26 cellular contexts compared by ENCODE assay signal in the genomic region with DNA sequence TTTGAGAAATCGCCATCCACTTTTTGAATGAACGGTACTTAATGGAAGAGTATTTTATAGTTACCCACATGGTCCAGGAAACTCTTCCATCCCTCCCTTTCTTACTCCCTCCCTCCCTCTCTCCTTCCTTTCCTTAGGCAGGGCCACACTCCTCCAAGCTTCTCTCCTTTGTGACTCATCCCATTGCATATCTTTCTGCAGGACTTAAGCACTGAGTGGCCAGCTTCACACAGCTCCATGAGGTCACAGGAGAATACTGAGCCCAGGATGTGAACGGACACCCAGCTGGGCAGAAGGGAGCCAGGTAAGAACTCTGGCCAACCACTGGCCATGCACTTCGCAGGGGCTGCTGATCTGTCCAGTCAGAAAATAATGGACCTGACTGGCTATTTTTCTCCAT.
DNase-seq lines count a peak whose midpoint lies in the region; ATAC-seq, FAIRE-seq and TF ChIP-seq lines count a peak whose summit lies in the region.
"Had no signal": no experiment of that assay in that cellular context is flagged by ENCODE, and none has a peak within 500 bp of the region (broad histone marks: within the 10 kb centered on the region; RNA-seq: fewer than 3 reads in every experiment).

No MANE protein-coding gene starts in this region.

- H3K27me3 ChIP-seq in IMR-90 (ENCODE audit: control insufficient read depth, insufficient read depth, low read length) (no peaks in the 10 kb centered on the region), bronchial epithelial cell (ENCODE audit: control insufficient read depth, insufficient read depth, low read length) (no peaks in the 10 kb centered on the region)
- H3K27me3 ChIP-seq: BLaER1, upper lobe of right lung had no signal

- no peaks in the 10 kb centered on the region for H3K36me3 Mint-ChIP-seq in activated CD4-positive, alpha-beta T cell treated with anti-CD3 and anti-CD28 coated beads, Interleukin-2, amount 10 ng/mL, durations not matched to agents 24 days and 14 days (ENCODE audit: low read depth)
- H3K36me3 Mint-ChIP-seq in activated CD4-positive, alpha-beta T cell treated with anti-CD3 and anti-CD28 coated beads for 36 hours (ENCODE audit: low read depth) = no peaks in the 10 kb centered on the region
- H3K36me3 Mint-ChIP-seq: activated CD8-positive, alpha-beta memory T cell treated with anti-CD3 and anti-CD28 coated beads, Interleukin-2, amount 10 ng/mL, durations not matched to agents 7 days and 5 days; activated naive CD8-positive, alpha-beta T cell; brain; immature natural killer cell had no signal

- no peak for TF ChIP-seq POLR2A in IMR-90 (IDR thresholded peaks at IDR 0.05; ENCODE audit: low read depth, low read length)

- CTCF ChIA-PET in activated CD4-positive, alpha-beta T cell treated with anti-CD3 and anti-CD28 coated beads for 36 hours (lab: Charles Lee) = interaction anchor here (0.7 kb wide), 1 partner anchor 24 kb away, joined by 3 read pairs; no protein-coding TSS in a partner anchor
- CTCF ChIA-PET in IMR-90 (lab: Yijun Ruan, JAX) = no interaction called here

- no peaks in the 10 kb centered on the region for H4K20me1 ChIP-seq in IMR-90 (ENCODE audit: insufficient read depth, low read length)
- H4K20me1 ChIP-seq: BLaER1 had no signal

- no peak overlapping the region for H4K5ac ChIP-seq in IMR-90 (ENCODE audit: low read depth, low read length)

- H3K14ac ChIP-seq in IMR-90 (replicated peaks; ENCODE audit: low read depth, low read length) = no peak overlapping the region

- no peak overlapping the region for H3K18ac ChIP-seq in IMR-90 (ENCODE audit: low read depth, low read length)

- no peaks in the 10 kb centered on the region for H3K4me1 Mint-ChIP-seq in activated CD4-positive, alpha-beta T cell treated with anti-CD3 and anti-CD28 coated beads, Interleukin-2, amount 10 ng/mL, durations not matched to agents 24 days and 14 days
- H3K4me1 Mint-ChIP-seq in activated CD4-positive, alpha-beta T cell treated with anti-CD3 and anti-CD28 coated beads for 36 hours = no peaks in the 10 kb centered on the region
- H3K4me1 Mint-ChIP-seq: activated CD8-positive, alpha-beta memory T cell treated with anti-CD3 and anti-CD28 coated beads, Interleukin-2, amount 10 ng/mL, durations not matched to agents 7 days and 5 days; activated T-helper 17 cell treated with anti-CD3 and anti-CD28 coated beads, Interleukin-2, amount 50 U/mL, for 72 hours; brain; H9; immature natural killer cell had no signal

- no peak overlapping the region for H3K56ac ChIP-seq in IMR-90 (ENCODE audit: extremely low read depth, insufficient read depth, low read length)

- POLR2A ChIA-PET in activated CD4-positive, alpha-beta T cell treated with anti-CD3 and anti-CD28 coated beads for 36 hours (lab: Charles Lee) = no interaction called here
- POLR2A ChIA-PET in IMR-90 (lab: Charles Lee; ENCODE audit: unreplicated experiment) = no interaction called here

- H4K8ac ChIP-seq in IMR-90 (ENCODE audit: low read depth in 2 of 2, low read length in 2 of 2) = no peak overlapping the region

- H3K4me3 ChIP-seq in IMR-90 (ENCODE audit: insufficient read depth, low read depth, low read length) (no peak overlapping the region), bronchial epithelial cell (ENCODE audit: low read depth, low read length) (no peak overlapping the region), retinal pigment epithelial cell (ENCODE audit: low read length) (no peak overlapping the region)
- H3K4me3 ChIP-seq: BLaER1, coronary artery, lung, upper lobe of right lung had no signal

- no peak overlapping the region for H2BK20ac ChIP-seq in IMR-90 (ENCODE audit: low read depth, low read length)

- peak; percentile 20 for DNase-seq in activated CD4-positive, alpha-beta T cell treated with anti-CD3 and anti-CD28 coated beads, Interleukin-2, amount 10 ng/mL, durations not matched to agents 24 days and 14 days
- DNase-seq in activated CD4-positive, alpha-beta T cell treated with anti-CD3 and anti-CD28 coated beads for 36 hours = no peak
- peak; percentile 14 for DNase-seq in IMR-90
- peak; percentile 27 for DNase-seq in bronchial epithelial cell (ENCODE audit: low read depth)
- DNase-seq in retinal pigment epithelial cell (ENCODE audit: low read depth) = peak; percentile 24
- DNase-seq in UCSD-AML1 (lab: John Stamatoyannopoulos, UW; ENCODE audit: unreplicated experiment) = no peak
- DNase-seq: activated CD8-positive, alpha-beta memory T cell treated with anti-CD3 and anti-CD28 coated beads, Interleukin-2, amount 10 ng/mL, durations not matched to agents 7 days and 5 days; Calu3; H9; immature natural killer cell; NCI-H1436; NCI-H2171; NCI-H69; nucleus accumbens; stimulated activated CD4-positive, alpha-beta T cell treated with anti-CD3 and anti-CD28 coated beads, Interleukin-12 subunit alpha, Interleukin-12 subunit beta, amount 100 ng/mL, for 4 hours; upper lobe of right lung had no signal

- no peaks in the 10 kb centered on the region for H3K9me3 ChIP-seq in IMR-90 (ENCODE audit: control insufficient read depth, insufficient read depth, low read length)
- H3K9me3 ChIP-seq: upper lobe of right lung had no signal

- H2BK15ac ChIP-seq in IMR-90 (ENCODE audit: low read depth, low read length) = no peak overlapping the region

- no peaks in the 10 kb centered on the region for H3K4me1 ChIP-seq in IMR-90 (ENCODE audit: control insufficient read depth, insufficient read depth, low read length)
- H3K4me1 ChIP-seq: BLaER1, upper lobe of right lung had no signal

- in situ Hi-C loops in IMR-90 (cut with MboI; ENCODE audit: low sequenced_read_pairs) = no loop called here

- dilution Hi-C loops in IMR-90 (cut with HindIII; ENCODE audit: low sequenced_read_pairs, unreplicated experiment) = no loop called here

- H3K9me3 Mint-ChIP-seq in activated CD4-positive, alpha-beta T cell treated with anti-CD3 and anti-CD28 coated beads, Interleukin-2, amount 10 ng/mL, durations not matched to agents 24 days and 14 days = no peaks in the 10 kb centered on the region
- H3K9me3 Mint-ChIP-seq in activated CD4-positive, alpha-beta T cell treated with anti-CD3 and anti-CD28 coated beads for 36 hours (ENCODE audit: low read depth) = no peaks in the 10 kb centered on the region
- H3K9me3 Mint-ChIP-seq: activated T-helper 17 cell treated with anti-CD3 and anti-CD28 coated beads, Interleukin-2, amount 50 U/mL, for 72 hours; immature natural killer cell had no signal

- H3K23ac ChIP-seq in IMR-90 (ENCODE audit: low read depth, low read length) = no peak overlapping the region

- H2BK5ac ChIP-seq in IMR-90 (ENCODE audit: low read depth, low read length, poor library complexity, severe bottlenecking) = no peak overlapping the region

- H3K4me3 Mint-ChIP-seq in activated CD4-positive, alpha-beta T cell treated with anti-CD3 and anti-CD28 coated beads, Interleukin-2, amount 10 ng/mL, durations not matched to agents 24 days and 14 days = no peak overlapping the region
- no peak overlapping the region for H3K4me3 Mint-ChIP-seq in activated CD4-positive, alpha-beta T cell treated with anti-CD3 and anti-CD28 coated beads for 36 hours
- H3K4me3 Mint-ChIP-seq: activated CD8-positive, alpha-beta memory T cell treated with anti-CD3 and anti-CD28 coated beads, Interleukin-2, amount 10 ng/mL, durations not matched to agents 7 days and 5 days; activated naive CD8-positive, alpha-beta T cell; activated T-helper 17 cell treated with anti-CD3 and anti-CD28 coated beads, Interleukin-2, amount 50 U/mL, for 72 hours; brain; H9; immature natural killer cell had no signal

- H2AK5ac ChIP-seq in IMR-90 (ENCODE audit: low read depth, low read length) = no peak overlapping the region

- no peak for ATAC-seq in activated CD4-positive, alpha-beta T cell treated with anti-CD3 and anti-CD28 coated beads for 36 hours
- ATAC-seq in IMR-90 (ENCODE audit: low read depth) (no peak), GM18907 (IDR thresholded peaks at IDR 0.05; ENCODE audit: unreplicated experiment) (no peak), GM21825 (IDR thresholded peaks at IDR 0.05; ENCODE audit: unreplicated experiment) (no peak)
- ATAC-seq: activated CD8-positive, alpha-beta memory T cell treated with anti-CD3 and anti-CD28 coated beads, Interleukin-2, amount 10 ng/mL, durations not matched to agents 7 days and 5 days; activated T-helper 17 cell treated with anti-CD3 and anti-CD28 coated beads, Interleukin-2, amount 50 U/mL, for 72 hours; upper lobe of right lung had no signal

- no peak overlapping the region for H2AFZ ChIP-seq in IMR-90 (replicated peaks; ENCODE audit: low read length, poor library complexity)

- no peaks in the 10 kb centered on the region for H3K79me1 ChIP-seq in IMR-90 (ENCODE audit: low read depth in 1 of 2, low read length in 2 of 2)

- no peak for FAIRE-seq in bronchial epithelial cell (lab: Jason Lieb, UNC)
- FAIRE-seq: GM19239 had no signal

- no peak overlapping the region for H3K9ac ChIP-seq in IMR-90 (ENCODE audit: low read depth, low read length)
- H3K9ac ChIP-seq: BLaER1 had no signal

- no peak overlapping the region for H2BK120ac ChIP-seq in IMR-90 (ENCODE audit: low read depth, low read length)

- no peak overlapping the region for H3K4me2 ChIP-seq in IMR-90 (ENCODE audit: low read depth, low read length)
- H3K4me2 ChIP-seq: BLaER1 had no signal

- intact Hi-C loops in activated CD4-positive, alpha-beta T cell treated with anti-CD3 and anti-CD28 coated beads, Interleukin-2, amount 10 ng/mL, durations not matched to agents 24 days and 14 days (cut with micrococcal nuclease) = no loop called here
- intact Hi-C loops in activated CD4-positive, alpha-beta T cell treated with anti-CD3 and anti-CD28 coated beads for 36 hours (cut with DNase I, micrococcal nuclease) = no loop called here
- intact Hi-C loops in IMR-90 (cut with micrococcal nuclease) = no loop called here

- H3K4ac ChIP-seq in IMR-90 (ENCODE audit: low read depth, low read length) = no peak overlapping the region

- H3K27ac Mint-ChIP-seq in activated CD4-positive, alpha-beta T cell treated with anti-CD3 and anti-CD28 coated beads, Interleukin-2, amount 10 ng/mL, durations not matched to agents 24 days and 14 days = no peak overlapping the region
- H3K27ac Mint-ChIP-seq in activated CD4-positive, alpha-beta T cell treated with anti-CD3 and anti-CD28 coated beads for 36 hours = no peak overlapping the region
- H3K27ac Mint-ChIP-seq: activated CD8-positive, alpha-beta memory T cell treated with anti-CD3 and anti-CD28 coated beads, Interleukin-2, amount 10 ng/mL, durations not matched to agents 7 days and 5 days; activated naive CD8-positive, alpha-beta T cell; activated T-helper 17 cell treated with anti-CD3 and anti-CD28 coated beads, Interleukin-2, amount 50 U/mL, for 72 hours; brain; immature natural killer cell had no signal

- no peak overlapping the region for H4K91ac ChIP-seq in IMR-90 (ENCODE audit: insufficient read depth, low read depth, low read length)

- no peaks in the 10 kb centered on the region for H3K9me1 ChIP-seq in IMR-90 (ENCODE audit: insufficient read depth, low read length)

- WGBS in IMR-90 (ENCODE audit: extremely low coverage in 2 of 2, insufficient read length in 1 of 2), 2 experiments = 28% methylated on average over 2 of the region's 4 CpGs; no CpG with 5 or more reads in 1 of the 2 experiments

- no TSS peak for BruUV-seq in IMR-90 (replicated peaks; lab: Mats Ljungman, UMichigan)

- TF ChIP-seq CTCF in IMR-90 (conservative IDR thresholded peaks at IDR 0.05; ENCODE audit: low read depth, low read length) (no peak), bronchial epithelial cell (IDR thresholded peaks at IDR 0.05; ENCODE audit: insufficient read depth, low read length, severe bottlenecking) (no peak), retinal pigment epithelial cell (conservative IDR thresholded peaks at IDR 0.05; ENCODE audit: low read depth, low read length) (no peak)

- H3K36me3 ChIP-seq in IMR-90 (ENCODE audit: control insufficient read depth, insufficient read depth, low read length) (no peaks in the 10 kb centered on the region), bronchial epithelial cell (ENCODE audit: control insufficient read depth, insufficient read depth, low read length) (no peaks in the 10 kb centered on the region)
- H3K36me3 ChIP-seq: BLaER1, upper lobe of right lung had no signal

- no peak overlapping the region for H3K27ac ChIP-seq in IMR-90 (ENCODE audit: insufficient read depth, low read length)
- H3K27ac ChIP-seq: 22Rv1, BLaER1, coronary artery, upper lobe of right lung had no signal

- TF ChIP-seq RAD21 in IMR-90 (IDR thresholded peaks at IDR 0.05; ENCODE audit: low read length) = no peak

- no peaks in the 10 kb centered on the region for H3K27me3 Mint-ChIP-seq in activated CD4-positive, alpha-beta T cell treated with anti-CD3 and anti-CD28 coated beads, Interleukin-2, amount 10 ng/mL, durations not matched to agents 24 days and 14 days
- peaks cover 6% of the 10 kb centered on the region for H3K27me3 Mint-ChIP-seq in activated CD4-positive, alpha-beta T cell treated with anti-CD3 and anti-CD28 coated beads for 36 hours

- no peak overlapping the region for H2AK9ac ChIP-seq in IMR-90 (replicated peaks; ENCODE audit: low read depth, low read length, poor library complexity)

Comparison
In these comparisons a context has a peak if more than half of its experiments do, and no peak if none do; other contexts are left out.
1. DNase-seq: peak in activated CD4-positive, alpha-beta T cell treated with anti-CD3 and anti-CD28 coated beads, Interleukin-2, amount 10 ng/mL, durations not matched to agents 24 days and 14 days (single experiment), IMR-90 (single experiment), bronchial epithelial cell (single experiment) and retinal pigment epithelial cell (single experiment); none in activated CD4-positive, alpha-beta T cell treated with anti-CD3 and anti-CD28 coated beads for 36 hours (single experiment) and UCSD-AML1 (single experiment).